In the genomic region with DNA sequence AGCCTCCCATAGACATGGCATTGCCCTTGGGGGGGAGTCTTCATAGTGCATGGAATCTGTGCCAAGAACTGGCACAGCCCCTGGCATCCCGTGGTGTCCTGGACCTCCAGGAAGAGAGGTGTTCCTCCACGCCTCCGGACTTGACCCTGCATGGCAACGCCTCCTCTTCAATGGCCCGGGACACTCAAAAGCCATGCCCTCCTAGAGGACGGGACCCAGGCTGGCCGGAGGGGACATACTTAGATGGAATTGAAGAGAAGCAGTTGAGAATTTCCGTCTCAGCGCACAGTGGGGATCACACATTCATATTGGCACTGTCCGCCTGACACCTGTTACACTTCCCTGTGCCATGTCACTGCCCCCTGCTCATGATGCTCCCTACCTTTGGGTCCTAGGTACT, we compare ENCODE assay signal across 14 cellular contexts.
"Had no signal": no experiment of that assay in that cellular context is flagged by ENCODE, and none has a peak within 500 bp of the region (broad histone marks: within the 10 kb centered on the region; RNA-seq: fewer than 3 reads in every experiment).

No MANE protein-coding gene starts in this region.

- DNase-seq: activated CD4-positive, alpha-beta T cell treated with anti-CD3 and anti-CD28 coated beads for 36 hours; activated CD4-positive, alpha-beta T cell treated with anti-CD3 and anti-CD28 coated beads, Interleukin-2, amount 50 U/mL, for 48 hours; cerebellar nuclear complex; effector CD8-positive, alpha-beta T cell; foreskin keratinocyte; left cardiac atrium; lower lobe of right lung; right lobe of liver; small intestine; stimulated activated CD4-positive, alpha-beta T cell treated with anti-CD3 and anti-CD28 coated beads, Interleukin-4, amount 100 ng/mL, for 1 hour; stomach; trophoblast cell had no signal

- H3K9me3 ChIP-seq: lower lobe of right lung, right lobe of liver, stomach had no signal

- H3K27ac ChIP-seq: foreskin keratinocyte, hepatocyte, lower lobe of right lung, right lobe of liver, stomach had no signal

- H2AFZ ChIP-seq: hepatocyte had no signal

- H3K27me3 ChIP-seq: hepatocyte, right lobe of liver, stomach had no signal

- ATAC-seq: activated CD4-positive, alpha-beta T cell treated with anti-CD3 and anti-CD28 coated beads for 36 hours; foreskin keratinocyte; left cardiac atrium; lower lobe of right lung; right lobe of liver; WTC11 had no signal

- H3K36me3 ChIP-seq: lower lobe of right lung, right lobe of liver, stomach had no signal

- H3K4me2 ChIP-seq: hepatocyte had no signal

- H3K4me1 ChIP-seq: foreskin keratinocyte had no signal

- H3K79me2 ChIP-seq: hepatocyte had no signal

- H3K4me3 ChIP-seq: hepatocyte, lower lobe of right lung, right lobe of liver, stomach had no signal
